ENCODE assay signal across 28 cellular contexts in genomic region chr11:121372028-121372427, GRCh38.
DNase-seq lines count a peak whose midpoint lies in the region; ATAC-seq, FAIRE-seq and TF ChIP-seq lines count a peak whose summit lies in the region.
"Had no signal": no experiment of that assay in that cellular context is flagged by ENCODE, and none has a peak within 500 bp of the region (broad histone marks: within the 10 kb centered on the region; RNA-seq: fewer than 3 reads in every experiment).

No MANE protein-coding gene starts in this region.

- no peak overlapping the region for H3K9ac ChIP-seq in kidney (ENCODE audit: low read length in 2 of 2)
- H3K9ac ChIP-seq: KMS-11 had no signal

- peak overlapping the region; percentile 73 for H3K4me2 ChIP-seq in OCI-LY7 (ENCODE audit: low read length)
- H3K4me2 ChIP-seq: KMS-11 had no signal

- H3K4me1 Mint-ChIP-seq in naive thymus-derived CD8-positive, alpha-beta T cell = peaks cover 23 to 86% (median 74%) of the 10 kb centered on the region in 4 donors
- H3K4me1 Mint-ChIP-seq in activated CD4-positive, alpha-beta T cell treated with anti-CD3 and anti-CD28 coated beads, Interleukin-2, amount 10 ng/mL, durations not matched to agents 24 days and 14 days = peaks cover 48% of the 10 kb centered on the region
- peaks cover 30% of the 10 kb centered on the region for H3K4me1 Mint-ChIP-seq in activated CD8-positive, alpha-beta memory T cell treated with anti-CD3 and anti-CD28 coated beads, Interleukin-2, amount 10 ng/mL, durations not matched to agents 7 days and 5 days

- no peaks in the 10 kb centered on the region for H3K9me2 ChIP-seq in OCI-LY7 (ENCODE audit: insufficient read depth, low read length)

- intact Hi-C loops in OCI-LY7 (cut with micrococcal nuclease; ENCODE audit: unreplicated experiment) = loop anchor here (2.0 to 5.0 kb wide), 2 partner anchors 200 to 219 kb away; no protein-coding TSS in a partner anchor
- intact Hi-C loops in activated CD4-positive, alpha-beta T cell treated with anti-CD3 and anti-CD28 coated beads, Interleukin-2, amount 10 ng/mL, durations not matched to agents 24 days and 14 days (cut with micrococcal nuclease) = loop anchor here (5.0 kb wide), 1 partner anchor 45 kb away; no protein-coding TSS in a partner anchor
- intact Hi-C loops in kidney (cut with DNase I) = no loop called here

- no peaks in the 10 kb centered on the region for H3K36me3 Mint-ChIP-seq in naive thymus-derived CD8-positive, alpha-beta T cell
- H3K36me3 Mint-ChIP-seq in activated CD4-positive, alpha-beta T cell treated with anti-CD3 and anti-CD28 coated beads, Interleukin-2, amount 10 ng/mL, durations not matched to agents 24 days and 14 days (ENCODE audit: low read depth) = peaks cover 4% of the 10 kb centered on the region
- H3K36me3 Mint-ChIP-seq in activated CD8-positive, alpha-beta memory T cell treated with anti-CD3 and anti-CD28 coated beads, Interleukin-2, amount 10 ng/mL, durations not matched to agents 7 days and 5 days = no peaks in the 10 kb centered on the region
- H3K36me3 Mint-ChIP-seq: CD4-positive, CD25-positive, alpha-beta regulatory T cell; memory B cell; naive B cell had no signal

- POLR2A ChIA-PET in OCI-LY7 (lab: Charles Lee) = interaction anchor here (1.1 to 17.0 kb wide), 9 partner anchors 12 to 74 kb away, joined by 3 to 218 read pairs (median 16); no protein-coding TSS in a partner anchor
- POLR2A ChIA-PET in naive thymus-derived CD8-positive, alpha-beta T cell (lab: Charles Lee) = interaction anchor here (1.1 kb wide), 1 partner anchor 78 kb away, joined by 3 read pairs; no protein-coding TSS in a partner anchor

- H3K36me3 ChIP-seq in OCI-LY7 (ENCODE audit: insufficient read depth, low read length) (no peaks in the 10 kb centered on the region), kidney (ENCODE audit: control insufficient read depth in 1 of 2, insufficient read depth in 2 of 2, low read length in 2 of 2) (no peaks in the 10 kb centered on the region)
- H3K36me3 ChIP-seq: upper lobe of right lung had no signal

- BruUV-seq in OCI-LY7 (replicated peaks; lab: Mats Ljungman, UMichigan) = no TSS peak

- H3K9me3 ChIP-seq in OCI-LY7 (ENCODE audit: low read length) = no peaks in the 10 kb centered on the region; the same call in 1 of the 2 replicates
- no peaks in the 10 kb centered on the region for H3K9me3 ChIP-seq in kidney (ENCODE audit: control insufficient read depth in 1 of 2, low read length in 2 of 2)
- H3K9me3 ChIP-seq: upper lobe of right lung had no signal

- no peak for ATAC-seq in naive thymus-derived CD8-positive, alpha-beta T cell
- no peak for ATAC-seq in activated CD8-positive, alpha-beta memory T cell treated with anti-CD3 and anti-CD28 coated beads, Interleukin-2, amount 10 ng/mL, durations not matched to agents 7 days and 5 days
- ATAC-seq: activated T-helper 17 cell treated with anti-CD3 and anti-CD28 coated beads, Interleukin-2, amount 50 U/mL, for 72 hours; left cardiac atrium; SK-N-SH treated with all-trans-retinoic acid at 6 μM for 48 hours had no signal

- no peaks in the 10 kb centered on the region for H4K20me1 ChIP-seq in OCI-LY7 (ENCODE audit: insufficient read depth, low read length)

- TF ChIP-seq CTCF in OCI-LY7 (conservative IDR thresholded peaks at IDR 0.05; ENCODE audit: low read length) (no peak), kidney (IDR thresholded peaks at IDR 0.05; ENCODE audit: borderline replicate concordance, extremely low read depth, insufficient read depth) (no peak)

- peak overlapping the region; percentile 49 for H3K4me3 ChIP-seq in OCI-LY7 (ENCODE audit: low read depth, low read length, poor library complexity, severe bottlenecking)
- no peak overlapping the region for H3K4me3 ChIP-seq in kidney (ENCODE audit: low read length in 2 of 2)
- H3K4me3 ChIP-seq: skin epidermis, upper lobe of right lung had no signal

- H2AFZ ChIP-seq in OCI-LY7 (ENCODE audit: low read length) = no peak overlapping the region; the same call in 1 of the 2 replicates

- FAIRE-seq in kidney (lab: Jason Lieb, UNC) = no peak
- FAIRE-seq: HTR-8/SVneo had no signal

- H3K4me3 Mint-ChIP-seq in naive thymus-derived CD8-positive, alpha-beta T cell = peak overlapping the region in 5 of 10 donors; percentile 1 to 63 (median 47)
- no peak overlapping the region for H3K4me3 Mint-ChIP-seq in activated CD4-positive, alpha-beta T cell treated with anti-CD3 and anti-CD28 coated beads, Interleukin-2, amount 10 ng/mL, durations not matched to agents 24 days and 14 days
- no peak overlapping the region for H3K4me3 Mint-ChIP-seq in activated CD8-positive, alpha-beta memory T cell treated with anti-CD3 and anti-CD28 coated beads, Interleukin-2, amount 10 ng/mL, durations not matched to agents 7 days and 5 days
- H3K4me3 Mint-ChIP-seq: activated CD4-positive, alpha-beta T cell treated with anti-CD3 and anti-CD28 coated beads, Interleukin-2, amount 10 ng/mL, durations not matched to agents 7 days and 5 days had no signal

- no peaks in the 10 kb centered on the region for H3K79me2 ChIP-seq in OCI-LY7 (ENCODE audit: insufficient read depth, low read depth, low read length)

- CTCF ChIA-PET in OCI-LY7 (lab: Charles Lee; ENCODE audit: unreplicated experiment) = no interaction called here
- CTCF ChIA-PET in activated CD8-positive, alpha-beta memory T cell treated with anti-CD3 and anti-CD28 coated beads, Interleukin-2, amount 10 ng/mL, durations not matched to agents 7 days and 5 days (lab: Charles Lee) = no interaction called here

- no peaks in the 10 kb centered on the region for H3K27me3 Mint-ChIP-seq in naive thymus-derived CD8-positive, alpha-beta T cell
- no peaks in the 10 kb centered on the region for H3K27me3 Mint-ChIP-seq in activated CD4-positive, alpha-beta T cell treated with anti-CD3 and anti-CD28 coated beads, Interleukin-2, amount 10 ng/mL, durations not matched to agents 24 days and 14 days
- H3K27me3 Mint-ChIP-seq in activated CD8-positive, alpha-beta memory T cell treated with anti-CD3 and anti-CD28 coated beads, Interleukin-2, amount 10 ng/mL, durations not matched to agents 7 days and 5 days = no peaks in the 10 kb centered on the region
- H3K27me3 Mint-ChIP-seq: activated CD4-positive, alpha-beta T cell treated with anti-CD3 and anti-CD28 coated beads, Interleukin-2, amount 10 ng/mL, durations not matched to agents 7 days and 5 days; activated naive CD8-positive, alpha-beta T cell; activated T-helper 17 cell treated with anti-CD3 and anti-CD28 coated beads, Interleukin-2, amount 50 U/mL, for 72 hours; CD4-positive, CD25-positive, alpha-beta regulatory T cell; memory B cell; naive B cell had no signal

- H3K9me3 Mint-ChIP-seq in naive thymus-derived CD8-positive, alpha-beta T cell = no peaks in the 10 kb centered on the region
- H3K9me3 Mint-ChIP-seq in activated CD4-positive, alpha-beta T cell treated with anti-CD3 and anti-CD28 coated beads, Interleukin-2, amount 10 ng/mL, durations not matched to agents 24 days and 14 days = peaks cover 15% of the 10 kb centered on the region
- H3K9me3 Mint-ChIP-seq in activated CD8-positive, alpha-beta memory T cell treated with anti-CD3 and anti-CD28 coated beads, Interleukin-2, amount 10 ng/mL, durations not matched to agents 7 days and 5 days (ENCODE audit: low read depth) = no peaks in the 10 kb centered on the region
- H3K9me3 Mint-ChIP-seq: activated T-helper 17 cell treated with anti-CD3 and anti-CD28 coated beads, Interleukin-2, amount 50 U/mL, for 72 hours; memory B cell; naive B cell had no signal

- peak overlapping the region; percentile 98 for H3K27ac ChIP-seq in OCI-LY7 (ENCODE audit: low read depth, low read length, poor library complexity, severe bottlenecking)
- H3K27ac ChIP-seq in kidney (ENCODE audit: low read depth in 2 of 2, low read length in 2 of 2) = no peak overlapping the region
- H3K27ac ChIP-seq: KMS-11, skin epidermis, upper lobe of right lung had no signal

- peaks cover 100% of the 10 kb centered on the region for H3K4me1 ChIP-seq in OCI-LY7 (ENCODE audit: insufficient read depth, low read length, poor library complexity, severe bottlenecking)
- H3K4me1 ChIP-seq in kidney (ENCODE audit: control insufficient read depth in 1 of 2, insufficient read depth in 1 of 2, low read depth in 1 of 2, low read length in 2 of 2) = peaks cover 4 to 9% of the 10 kb centered on the region in 2 donors

- H3K27ac Mint-ChIP-seq in naive thymus-derived CD8-positive, alpha-beta T cell = peak overlapping the region in 6 of 10 donors; percentile 13 to 68 (median 28)
- H3K27ac Mint-ChIP-seq in activated CD4-positive, alpha-beta T cell treated with anti-CD3 and anti-CD28 coated beads, Interleukin-2, amount 10 ng/mL, durations not matched to agents 24 days and 14 days = no peak overlapping the region
- H3K27ac Mint-ChIP-seq in activated CD8-positive, alpha-beta memory T cell treated with anti-CD3 and anti-CD28 coated beads, Interleukin-2, amount 10 ng/mL, durations not matched to agents 7 days and 5 days = no peak overlapping the region
- H3K27ac Mint-ChIP-seq: activated naive CD8-positive, alpha-beta T cell; activated T-helper 17 cell treated with anti-CD3 and anti-CD28 coated beads, Interleukin-2, amount 50 U/mL, for 72 hours had no signal

- DNase-seq in NCI-H1092 treated with DMSO at 0.1 percent for 48 hours (lab: John Stamatoyannopoulos, UW) (peak; percentile 31), NCI-H1092 (lab: John Stamatoyannopoulos, UW) (no peak), NCI-H146 (lab: John Stamatoyannopoulos, UW) (peak; percentile 86), OCI-LY7 (ENCODE audit: low spot score) (peak; percentile 78), kidney (no peak)
- no peak for DNase-seq in naive thymus-derived CD8-positive, alpha-beta T cell
- DNase-seq in activated CD4-positive, alpha-beta T cell treated with anti-CD3 and anti-CD28 coated beads, Interleukin-2, amount 10 ng/mL, durations not matched to agents 24 days and 14 days = no peak
- no peak for DNase-seq in activated CD8-positive, alpha-beta memory T cell treated with anti-CD3 and anti-CD28 coated beads, Interleukin-2, amount 10 ng/mL, durations not matched to agents 7 days and 5 days
- DNase-seq: 8988T; activated CD4-positive, alpha-beta T cell treated with anti-CD3 and anti-CD28 coated beads, Interleukin-2, amount 10 ng/mL, durations not matched to agents 7 days and 5 days; activated CD8-positive, alpha-beta memory T cell treated with anti-CD3 and anti-CD28 coated beads, Interleukin-2, amount 50 U/mL, for 4 hours; CD4-positive, CD25-positive, alpha-beta regulatory T cell; H7; head of caudate nucleus; left cardiac atrium; naive B cell; NCI-H526 treated with DMSO at 0.1 percent for 48 hours; nucleus accumbens; stimulated activated CD4-positive, alpha-beta T cell treated with anti-CD3 and anti-CD28 coated beads, Interleukin-1b, Interleukin-23, amount 100 ng/mL, for 48 hours; substantia nigra; upper lobe of right lung had no signal

Comparison
In these comparisons a context has a peak if more than half of its experiments do, and no peak if none do; other contexts are left out.
1. DNase-seq: peak in NCI-H1092 treated with DMSO at 0.1 percent for 48 hours (single experiment), NCI-H146 (single experiment) and OCI-LY7 (single experiment); none in NCI-H1092 (single experiment), naive thymus-derived CD8-positive, alpha-beta T cell (0 of 10), activated CD4-positive, alpha-beta T cell treated with anti-CD3 and anti-CD28 coated beads, Interleukin-2, amount 10 ng/mL, durations not matched to agents 24 days and 14 days (single experiment), activated CD8-positive, alpha-beta memory T cell treated with anti-CD3 and anti-CD28 coated beads, Interleukin-2, amount 10 ng/mL, durations not matched to agents 7 days and 5 days (single experiment) and kidney (single experiment).
2. H3K27ac Mint-ChIP-seq: peak in naive thymus-derived CD8-positive, alpha-beta T cell (6 of 10); none in activated CD4-positive, alpha-beta T cell treated with anti-CD3 and anti-CD28 coated beads, Interleukin-2, amount 10 ng/mL, durations not matched to agents 24 days and 14 days (single experiment) and activated CD8-positive, alpha-beta memory T cell treated with anti-CD3 and anti-CD28 coated beads, Interleukin-2, amount 10 ng/mL, durations not matched to agents 7 days and 5 days (single experiment).